Comparison of ENCODE assay signal across 1 cellular context in the genomic region with DNA sequence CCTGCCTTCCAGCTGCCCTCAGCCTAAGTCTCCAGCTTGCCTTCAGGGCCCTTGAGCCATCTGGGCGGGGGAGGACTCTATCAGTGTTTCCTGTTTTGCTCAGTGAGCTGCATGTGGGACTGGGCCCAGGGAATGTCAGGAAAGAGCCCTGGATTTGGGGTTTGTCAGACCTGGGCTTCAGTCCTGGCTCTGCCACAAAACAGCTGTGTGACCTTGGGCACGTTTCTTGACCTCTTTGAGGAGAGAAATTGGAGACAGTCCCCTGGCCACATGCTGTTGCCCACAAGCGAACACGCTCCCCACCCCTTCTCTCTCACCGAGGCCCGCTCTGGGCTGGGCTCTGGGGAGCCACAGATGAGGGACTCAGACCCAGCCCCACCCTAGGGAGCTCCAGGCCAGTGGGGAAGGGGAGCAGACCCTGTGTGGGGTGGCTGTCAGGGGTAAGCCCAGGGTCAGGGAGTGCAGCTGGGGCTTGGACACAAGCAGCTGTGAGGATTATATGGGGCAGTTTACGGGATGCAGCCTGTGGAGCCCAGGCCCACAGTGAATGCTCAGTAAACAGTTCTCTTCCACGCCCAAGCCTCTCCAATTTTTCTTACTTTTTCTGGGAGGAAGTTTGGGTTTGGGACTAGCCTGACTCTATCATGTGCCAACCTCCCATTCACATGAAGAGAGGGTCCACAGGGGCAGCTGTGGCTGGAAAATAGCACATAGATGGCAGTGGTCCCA.
A peak's percentile ranks its signal among the peaks of the same experiment; 100 is the strongest.
TF ChIP-seq lines count a peak whose summit lies in the region.

No MANE protein-coding gene starts in this region.

TF ChIP-seq in H1, 55 proteins besides CTCF, POLR2A, EP300 and RAD21:
- 0 out of 4 replicates have a peak, but pooled peaks have one; percentile 37 to 38 for TF ChIP-seq SIN3A (conservative IDR thresholded peaks at IDR 0.05 in 1 of 2, IDR thresholded peaks at IDR 0.05 in 1 of 2; ENCODE audit: low read depth in 1 of 2, low read length in 2 of 2)
- no peak for TF ChIP-seq ZNF274 (IDR thresholded peaks at IDR 0.05; ENCODE audit: borderline replicate concordance, extremely low read depth, low read length)
- no peak for TF ChIP-seq JUND (IDR thresholded peaks at IDR 0.05; ENCODE audit: low read length)
- TF ChIP-seq CREB1 (IDR thresholded peaks at IDR 0.05), result no peak
- peak; percentile 29 for TF ChIP-seq ASH2L (IDR thresholded peaks at IDR 0.05; ENCODE audit: low read length)
- TF ChIP-seq TAF1 (IDR thresholded peaks at IDR 0.05; ENCODE audit: low read depth, low read length), result no peak
- TF ChIP-seq EZH2 (IDR thresholded peaks at IDR 0.05; ENCODE audit: low read depth, low read length, severe bottlenecking), result no peak
- TF ChIP-seq TAF7 (optimal IDR thresholded peaks at IDR 0.05; ENCODE audit: borderline replicate concordance, low read depth, low read length), result no peak
- TF ChIP-seq TCF12 (IDR thresholded peaks at IDR 0.05; ENCODE audit: low read depth, low read length), result 0 out of 2 replicates have a peak, but pooled peaks have one; percentile 9
- 0 out of 2 replicates have a peak, but pooled peaks have one; percentile 39 for TF ChIP-seq RBBP5 (IDR thresholded peaks at IDR 0.05; ENCODE audit: borderline replicate concordance, low read depth, low read length)
- TF ChIP-seq NRF1 (IDR thresholded peaks at IDR 0.05; ENCODE audit: low read depth, low read length), result no peak
